ENCODE assay signal across 26 cellular contexts in genomic region chr15:101409621-101410020, GRCh38.
"Had no signal": no experiment of that assay in that cellular context is flagged by ENCODE, and none has a peak within 500 bp of the region (broad histone marks: within the 10 kb centered on the region; RNA-seq: fewer than 3 reads in every experiment).

No MANE protein-coding gene starts in this region.

- H3K9me3 ChIP-seq: left lung, lower lobe of right lung, neutrophil, ovary, right atrium auricular region, right lobe of liver, suprapubic skin, thoracic aorta, tibial artery, uterus had no signal

- H3K27ac ChIP-seq: left lung, lower lobe of right lung, neutrophil, ovary, right atrium auricular region, right lobe of liver, suprapubic skin, thoracic aorta, tibial artery, uterus had no signal

- H3K4me3 ChIP-seq: left lung, lower lobe of right lung, ovary, right atrium auricular region, right lobe of liver, smooth muscle cell, suprapubic skin, thoracic aorta, tibial artery, uterus had no signal

- DNase-seq: hypothalamus; immature natural killer cell; kidney; left colon; left lung; lower lobe of right lung; mammary epithelial cell; mesenchymal stem cell; naive thymus-derived CD8-positive, alpha-beta T cell; occipital lobe; ovary; right lobe of liver; stimulated activated CD4-positive, alpha-beta T cell treated with anti-CD3 and anti-CD28 coated beads, Interleukin-1b, Interleukin-23, amount 100 ng/mL, for 48 hours; stimulated activated CD4-positive, alpha-beta T cell treated with anti-CD3 and anti-CD28 coated beads, Interleukin-2, amount 100 ng/mL, for 48 hours; stimulated activated CD4-positive, alpha-beta T cell treated with anti-CD3 and anti-CD28 coated beads, Interleukin-4, amount 100 ng/mL, for 4 hours; stimulated activated CD8-positive, alpha-beta memory T cell treated with anti-CD3 and anti-CD28 coated beads, Interleukin-4, amount 100 ng/mL, for 48 hours; stimulated activated naive CD4-positive, alpha-beta T cell treated with Interleukin-2 at 50 U/mL for 16 hours; tibial artery; trophoblast cell; uterus had no signal

- H3K36me3 ChIP-seq: left lung, lower lobe of right lung, neutrophil, ovary, right atrium auricular region, suprapubic skin, thoracic aorta, tibial artery, uterus had no signal

- H3K27me3 ChIP-seq: left lung, neutrophil, ovary, right atrium auricular region, right lobe of liver, suprapubic skin, uterus had no signal

- ATAC-seq: left colon; left lung; lower lobe of right lung; naive thymus-derived CD8-positive, alpha-beta T cell; right lobe of liver; stimulated activated memory B cell treated with anti-CD40 and anti-IgM and Interleukin-4, amounts not matched to agents 10 μg/mL and 1 μg/mL and 100 μg/mL, for 72 hours had no signal

- H3K4me2 ChIP-seq: smooth muscle cell had no signal

- H3K4me1 ChIP-seq: left lung, lower lobe of right lung, right atrium auricular region, right lobe of liver, tibial artery, uterus had no signal
